In genomic region chr11:134040386-134041297, GRCh38 we compare ENCODE assay signal across 14 cellular contexts. TPM values are rescaled to one million over a fixed set of nuclear protein-coding genes. Genes with fewer than 3 reads are reported as not detected.
DNase-seq lines count a peak whose midpoint lies in the region; ATAC-seq, FAIRE-seq and TF ChIP-seq lines count a peak whose summit lies in the region.
"Had no signal": no experiment of that assay in that cellular context is flagged by ENCODE, and none has a peak within 500 bp of the region (broad histone marks: within the 10 kb centered on the region; RNA-seq: fewer than 3 reads in every experiment).

No MANE protein-coding gene starts in this region.

- no peak for TF ChIP-seq POLR2A in GM12891 (IDR thresholded peaks at IDR 0.05; ENCODE audit: low read depth, low read length)

- peak overlapping the region; percentile 36 for H3K27ac ChIP-seq in temporal lobe (ENCODE audit: low read depth, low read length)

- peak; percentile 38 for DNase-seq in NCI-H2227 (lab: John Stamatoyannopoulos, UW; ENCODE audit: unreplicated experiment)
- no peak for DNase-seq in NCI-H2227 treated with DMSO at 0.1 percent for 48 hours (lab: John Stamatoyannopoulos, UW)
- peak; percentile 77 for DNase-seq in amniotic stem cell (lab: John Stamatoyannopoulos, UW)
- DNase-seq in iris pigment epithelial cell (ENCODE audit: low read depth): peak; percentile 88
- no peak for DNase-seq in GM12891 (ENCODE audit: insufficient read length, low spot score)
- DNase-seq in Ammon's horn (ENCODE audit: low spot score): no peak
- DNase-seq: activated T-cell treated with anti-CD3 and anti-CD28 coated beads, Interleukin-2, amount 50 U/mL, for 72 hours; KG1; NCI-H526 had no signal

- FAIRE-seq in GM12891 (lab: Jason Lieb, UNC): no peak
- FAIRE-seq: A204.1, endometrium, islet of Langerhans had no signal

- ATAC-seq in GM19324 (IDR thresholded peaks at IDR 0.05; ENCODE audit: low FRiP score, unreplicated experiment): no peak
- ATAC-seq: activated T-cell treated with anti-CD3 and anti-CD28 coated beads, Interleukin-2, amount 50 U/mL, for 72 hours had no signal

TF ChIP-seq in GM12891, 5 proteins besides CTCF, POLR2A, EP300 and RAD21:
- TF ChIP-seq POU2F2 (IDR thresholded peaks at IDR 0.05; ENCODE audit: low read depth, low read length): no peak
- no peak for TF ChIP-seq SPI1 (IDR thresholded peaks at IDR 0.05; ENCODE audit: low read depth, low read length)
- TF ChIP-seq POLR2AphosphoS5 (IDR thresholded peaks at IDR 0.05; ENCODE audit: low read depth, low read length): no peak
- TF ChIP-seq PAX5 (IDR thresholded peaks at IDR 0.05; ENCODE audit: insufficient read depth, low read length, severe bottlenecking): no peak
- no peak for TF ChIP-seq TAF1 (IDR thresholded peaks at IDR 0.05; ENCODE audit: low read depth, low read length)

RNA-seq across cellular contexts. Expression of gene JAM3, which starts 28.2 kb away (rescaled TPM):
- 28.5 TPM for total RNA-seq in temporal lobe
- 2.0 TPM for polyA plus RNA-seq in GM12891 (2012; ENCODE audit: low read depth, missing spikeins)

Comparison
In these comparisons a context has a peak if more than half of its experiments do, and no peak if none do; other contexts are left out.
1. DNase-seq: peak in NCI-H2227 (single experiment), amniotic stem cell (single experiment) and iris pigment epithelial cell (single experiment); none in NCI-H2227 treated with DMSO at 0.1 percent for 48 hours (single experiment), GM12891 (single experiment) and Ammon's horn (single experiment).